16 cellular contexts compared by ENCODE assay signal in genomic region chr10:72509951-72510350, GRCh38.
DNase-seq lines count a peak whose midpoint lies in the region; ATAC-seq and TF ChIP-seq lines count a peak whose summit lies in the region.
"Had no signal": no experiment of that assay in that cellular context is flagged by ENCODE, and none has a peak within 500 bp of the region (broad histone marks: within the 10 kb centered on the region; RNA-seq: fewer than 3 reads in every experiment).

No MANE protein-coding gene starts in this region.

- no peak for TF ChIP-seq CTCF in neutrophil (IDR thresholded peaks at IDR 0.05)

- peaks cover 64 to 65% of the 10 kb centered on the region in 2 experiments for H3K4me1 ChIP-seq in neutrophil (ENCODE audit: control insufficient read depth in 1 of 2, insufficient read depth in 1 of 2, low read depth in 1 of 2, low read length in 1 of 2)
- H3K4me1 ChIP-seq: BLaER1, SJCRH30 had no signal

- H3K36me3 ChIP-seq in neutrophil, result no peaks in the 10 kb centered on the region
- H3K36me3 ChIP-seq: SJCRH30 had no signal

- peak overlapping the region; percentile 85 for H3K27ac ChIP-seq in neutrophil
- H3K27ac ChIP-seq: BLaER1, SJCRH30 had no signal

- H3K9me3 ChIP-seq in neutrophil, result no peaks in the 10 kb centered on the region
- H3K9me3 ChIP-seq: SJCRH30 had no signal

- ATAC-seq in GM21786 (IDR thresholded peaks at IDR 0.05; ENCODE audit: unreplicated experiment), result no peak

- no peaks in the 10 kb centered on the region for H3K27me3 ChIP-seq in neutrophil
- H3K27me3 ChIP-seq: BLaER1, SJCRH30 had no signal

- DNase-seq in GF-D8 (lab: John Stamatoyannopoulos, UW) (peak; percentile 83), MV-4-11 (lab: John Stamatoyannopoulos, UW) (peak; percentile 82), SIG-M5 treated with dmso at 0.1 percent for 504 hours (lab: John Stamatoyannopoulos, UW; ENCODE audit: unreplicated experiment) (peak; percentile 79), occipital lobe (lab: John Stamatoyannopoulos, UW) (no peak)
- no peak for DNase-seq in activated naive CD4-positive, alpha-beta T cell treated with anti-CD3 and anti-CD28 coated beads, Interleukin-2, amount 50 U/mL, for 16 hours
- DNase-seq: DND-41, GDM1, NCI-H1092, NCI-H146, NCI-H2081 treated with DMSO at 0.1 percent for 48 hours, NCI-H510A, RPMI8226, SJCRH30 had no signal

- H3K4me3 ChIP-seq in neutrophil (ENCODE audit: low read depth in 1 of 2, low read length in 1 of 2), result peak overlapping the region in 1 of 2 experiments; percentile 39
- H3K4me3 ChIP-seq: BLaER1, SJCRH30 had no signal

Comparison
In these comparisons a context has a peak if more than half of its experiments do, and no peak if none do; other contexts are left out.
1. DNase-seq: peak in GF-D8 (single experiment), MV-4-11 (single experiment) and SIG-M5 treated with dmso at 0.1 percent for 504 hours (single experiment); none in activated naive CD4-positive, alpha-beta T cell treated with anti-CD3 and anti-CD28 coated beads, Interleukin-2, amount 50 U/mL, for 16 hours (single experiment) and occipital lobe (single experiment).